ENCODE assay signal across 22 cellular contexts in the genomic region with DNA sequence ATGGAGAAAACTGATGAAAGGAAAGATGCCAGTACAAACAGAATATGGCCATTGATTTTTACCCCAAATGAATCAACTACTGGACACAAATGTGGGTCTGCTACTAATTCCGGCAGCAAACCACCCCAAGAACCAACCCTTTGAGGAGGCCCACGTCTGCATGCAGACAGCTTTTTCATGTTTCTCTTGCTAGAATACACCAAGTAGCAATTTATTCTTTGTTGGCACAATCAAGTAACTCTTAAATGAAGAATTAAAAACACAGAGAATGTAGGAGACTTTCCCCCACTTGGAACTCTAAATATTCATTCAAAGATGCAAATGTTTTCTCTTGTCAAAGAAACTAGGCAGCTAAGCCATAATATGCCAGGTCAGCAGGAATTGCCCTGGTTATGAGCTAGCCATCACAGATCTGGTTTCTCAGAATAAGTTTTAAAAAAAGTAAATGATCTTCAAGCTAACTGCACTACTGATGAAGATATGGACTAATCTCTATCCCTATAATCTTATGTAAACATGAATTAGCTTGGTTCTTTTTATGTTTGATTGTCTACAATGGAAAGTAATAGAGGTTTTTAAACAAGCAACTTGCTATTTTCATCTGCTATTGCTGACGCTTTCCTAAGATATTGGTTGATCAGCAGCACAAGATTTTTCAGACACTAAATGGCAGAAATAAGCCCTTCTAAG.
A peak's percentile ranks its signal among the peaks of the same experiment; 100 is the strongest.
DNase-seq lines count a peak whose midpoint lies in the region; ATAC-seq, FAIRE-seq and TF ChIP-seq lines count a peak whose summit lies in the region.
"Had no signal": no experiment of that assay in that cellular context is flagged by ENCODE, and none has a peak within 500 bp of the region (broad histone marks: within the 10 kb centered on the region; RNA-seq: fewer than 3 reads in every experiment).

No MANE protein-coding gene starts in this region.

- no peak overlapping the region for H3K14ac ChIP-seq in H1 (ENCODE audit: insufficient read length)

- no peak for TF ChIP-seq CTCF in H1 (IDR thresholded peaks at IDR 0.05; ENCODE audit: control extremely low read depth in 1 of 3, insufficient read depth in 1 of 3, low read depth in 1 of 3, low read length in 3 of 3)

- H3K23ac ChIP-seq in H1 (ENCODE audit: insufficient read length): no peak overlapping the region

- H3K4me1 ChIP-seq in H1 (replicated peaks in 1 of 4; ENCODE audit: control insufficient read depth in 3 of 4, insufficient read depth in 4 of 4, low read length in 3 of 4): peaks cover 0 to 6% (median 2%) of the 10 kb centered on the region in 4 experiments; a peak in 3 of 7 replicates
- H3K4me1 ChIP-seq: Peyer's patch, SJCRH30 had no signal

- no peaks in the 10 kb centered on the region for H3K27me3 Mint-ChIP-seq in activated naive CD8-positive, alpha-beta T cell
- no peaks in the 10 kb centered on the region for H3K27me3 Mint-ChIP-seq in activated naive CD8-positive, alpha-beta T cell treated with anti-CD3 and anti-CD28 coated beads, Interleukin-2, amount 50 U/mL, for 24 hours

- no peaks in the 10 kb centered on the region for H3K27me3 ChIP-seq in H1 (replicated peaks in 1 of 4; ENCODE audit: control insufficient read depth in 3 of 4, extremely low read depth in 1 of 4, insufficient read depth in 3 of 4, low read length in 3 of 4)
- H3K27me3 ChIP-seq: MG63, Peyer's patch, SJCRH30 had no signal

- TF ChIP-seq RAD21 in H1 (IDR thresholded peaks at IDR 0.05 in 1 of 2, conservative IDR thresholded peaks at IDR 0.05 in 1 of 2; ENCODE audit: low read depth in 2 of 2, low read length in 2 of 2): no peak

- no peak overlapping the region for H4K91ac ChIP-seq in H1 (replicated peaks; ENCODE audit: insufficient read length, low read length)

- no peak overlapping the region for H3K18ac ChIP-seq in H1 (ENCODE audit: extremely low read depth, low read length)

- no peak for TF ChIP-seq EP300 in H1 (IDR thresholded peaks at IDR 0.05; ENCODE audit: borderline replicate concordance in 1 of 2, low read depth in 2 of 2, low read length in 2 of 2)

- peak overlapping the region; percentile 51 for H3K27ac Mint-ChIP-seq in activated naive CD8-positive, alpha-beta T cell
- no peak overlapping the region for H3K27ac Mint-ChIP-seq in activated naive CD8-positive, alpha-beta T cell treated with anti-CD3 and anti-CD28 coated beads, Interleukin-2, amount 50 U/mL, for 24 hours

- H3K23me2 ChIP-seq in H1 (ENCODE audit: low read depth, low read length): no peaks in the 10 kb centered on the region

- H3K4me2 ChIP-seq in H1 (ENCODE audit: insufficient read depth in 1 of 2, low read depth in 2 of 2, low read length in 2 of 2): no peak overlapping the region

- no peaks in the 10 kb centered on the region for H4K20me1 ChIP-seq in H1 (replicated peaks in 1 of 2; ENCODE audit: control insufficient read depth in 1 of 2, insufficient read depth in 2 of 2, low read length in 2 of 2)

- H3K27ac ChIP-seq in H1 (ENCODE audit: low read depth, low read length): no peak overlapping the region
- H3K27ac ChIP-seq: 22Rv1, C4-2B, Peyer's patch, SJCRH30 had no signal

- no peak overlapping the region for H3K4ac ChIP-seq in H1 (replicated peaks; ENCODE audit: insufficient read length, low read depth, low read length)

- H2BK15ac ChIP-seq in H1 (ENCODE audit: low read length): no peak overlapping the region

- POLR2A ChIA-PET in H1 (lab: Charles Lee; ENCODE audit: partially characterized antibody): no interaction called here

- no peak for TF ChIP-seq POLR2A in H1 (IDR thresholded peaks at IDR 0.05; ENCODE audit: control extremely low read depth in 1 of 2, low read depth in 2 of 2, low read length in 2 of 2)

- H2AFZ ChIP-seq in H1 (ENCODE audit: low read length): no peak overlapping the region

- H2BK12ac ChIP-seq in H1 (ENCODE audit: low read depth, low read length): no peak overlapping the region

- H3K4me3 ChIP-seq in H1 (ENCODE audit: extremely low read depth in 1 of 4, insufficient read depth in 2 of 4, low read depth in 3 of 4, low read length in 4 of 4): no peak overlapping the region
- H3K4me3 ChIP-seq: MG63, Peyer's patch, SJCRH30 had no signal

- H3K9me3 ChIP-seq in H1 (ENCODE audit: insufficient read depth in 2 of 2, low read depth in 1 of 2, low read length in 1 of 2): no peaks in the 10 kb centered on the region
- H3K9me3 ChIP-seq: MG63, Peyer's patch, SJCRH30 had no signal

- no peak overlapping the region for H3K9ac ChIP-seq in H1 (replicated peaks in 1 of 4; ENCODE audit: extremely low read depth in 1 of 4, low read depth in 3 of 4, low read length in 3 of 4)

- DNase-seq in activated naive CD8-positive, alpha-beta T cell treated with anti-CD3 and anti-CD28 coated beads, Interleukin-2, amount 50 U/mL, for 24 hours: no peak
- DNase-seq in H1 (ENCODE audit: low read depth in 1 of 2, low spot score in 2 of 2) (no peak), medulla oblongata (ENCODE audit: extremely low spot score) (peak; percentile 26), superior temporal gyrus (ENCODE audit: extremely low spot score) (peak; percentile 58), DMS153 (lab: John Stamatoyannopoulos, UW) (no peak), NCI-H2081 (lab: John Stamatoyannopoulos, UW) (no peak)
- DNase-seq: DMS79 treated with DMSO at 0.1 percent for 48 hours, H9, Kasumi-1, MG63, NCI-H1092, NCI-H1436, NCI-H187 treated with DMSO at 0.1 percent for 48 hours, NCI-H2227 treated with DMSO at 0.1 percent for 48 hours, NCI-H510A, NCI-H748 treated with DMSO at 0.1 percent for 48 hours, Peyer's patch, SJCRH30 had no signal

- 87% methylated on average over 3 of the region's 3 CpGs; no CpG with 5 or more reads in 1 of the 2 experiments for WGBS in H1 (ENCODE audit: extremely low coverage in 1 of 2, insufficient coverage in 1 of 2, insufficient read length in 1 of 2, insufficient replicate concordance in 2 of 2, low coverage in 1 of 2, low lambda C conversion rate in 2 of 2, missing lambda C conversion rate in 1 of 2), 2 experiments

- no peaks in the 10 kb centered on the region for H3K36me3 ChIP-seq in H1 (ENCODE audit: control insufficient read depth in 2 of 4, insufficient read depth in 4 of 4, low read length in 3 of 4)
- H3K36me3 ChIP-seq: MG63, SJCRH30 had no signal

- ATAC-seq in activated naive CD8-positive, alpha-beta T cell treated with anti-CD3 and anti-CD28 coated beads, Interleukin-2, amount 50 U/mL, for 24 hours: no peak
- ATAC-seq in HG02759 (IDR thresholded peaks at IDR 0.05; ENCODE audit: unreplicated experiment): no peak

- FAIRE-seq in H1 (lab: Jason Lieb, UNC): no peak

- peaks cover 13% of the 10 kb centered on the region for H3K4me1 Mint-ChIP-seq in activated naive CD8-positive, alpha-beta T cell (ENCODE audit: low read depth)
- peaks cover 4% of the 10 kb centered on the region for H3K4me1 Mint-ChIP-seq in activated naive CD8-positive, alpha-beta T cell treated with anti-CD3 and anti-CD28 coated beads, Interleukin-2, amount 50 U/mL, for 24 hours

- H3K79me2 ChIP-seq in H1 (ENCODE audit: control insufficient read depth in 1 of 2, insufficient read depth in 2 of 2, low read length in 2 of 2): no peaks in the 10 kb centered on the region

- no peak overlapping the region for H4K8ac ChIP-seq in H1 (ENCODE audit: extremely low read depth, insufficient read depth, low read length)

- H3K56ac ChIP-seq in H1 (replicated peaks; ENCODE audit: insufficient read length, low read depth, low read length): no peak overlapping the region

- H2BK5ac ChIP-seq in H1 (ENCODE audit: low read depth, low read length): no peak overlapping the region

- no peak overlapping the region for H3K4me3 Mint-ChIP-seq in activated naive CD8-positive, alpha-beta T cell
- H3K4me3 Mint-ChIP-seq in activated naive CD8-positive, alpha-beta T cell treated with anti-CD3 and anti-CD28 coated beads, Interleukin-2, amount 50 U/mL, for 24 hours: no peak overlapping the region
- H3K4me3 Mint-ChIP-seq: H9 had no signal

- CTCF ChIA-PET in H1 (lab: Charles Lee; ENCODE audit: partially characterized antibody): no interaction called here

- no peak overlapping the region for H2BK20ac ChIP-seq in H1 (ENCODE audit: low read length)

- H3K9me3 Mint-ChIP-seq in activated naive CD8-positive, alpha-beta T cell (ENCODE audit: low read depth): no peaks in the 10 kb centered on the region
- no peaks in the 10 kb centered on the region for H3K9me3 Mint-ChIP-seq in activated naive CD8-positive, alpha-beta T cell treated with anti-CD3 and anti-CD28 coated beads, Interleukin-2, amount 50 U/mL, for 24 hours
- H3K9me3 Mint-ChIP-seq: H9 had no signal

- H4K5ac ChIP-seq in H1 (ENCODE audit: insufficient read length, low read depth, low read length): no peak overlapping the region

- no peak overlapping the region for H2AK5ac ChIP-seq in H1 (ENCODE audit: low read depth, low read length)

- H2BK120ac ChIP-seq in H1 (replicated peaks; ENCODE audit: low read depth, low read length): no peak overlapping the region

- peaks cover 23% of the 10 kb centered on the region for H3K36me3 Mint-ChIP-seq in activated naive CD8-positive, alpha-beta T cell
- peaks cover 7% of the 10 kb centered on the region for H3K36me3 Mint-ChIP-seq in activated naive CD8-positive, alpha-beta T cell treated with anti-CD3 and anti-CD28 coated beads, Interleukin-2, amount 50 U/mL, for 24 hours (ENCODE audit: low read depth)

- H3K79me1 ChIP-seq in H1 (ENCODE audit: low read depth, low read length): no peaks in the 10 kb centered on the region

TF ChIP-seq in H1, 55 proteins besides CTCF, POLR2A, EP300 and RAD21:
- TF ChIP-seq MAFK (IDR thresholded peaks at IDR 0.05; ENCODE audit: low read depth, low read length) (peak; percentile 91), SUZ12 (IDR thresholded peaks at IDR 0.05; ENCODE audit: low read length) (no peak), TAF7 (optimal IDR thresholded peaks at IDR 0.05; ENCODE audit: borderline replicate concordance, low read depth, low read length) (no peak)

Comparison
In these comparisons a context has a peak if more than half of its experiments do, and no peak if none do; other contexts are left out.
1. DNase-seq: peak in medulla oblongata (single experiment) and superior temporal gyrus (single experiment); none in activated naive CD8-positive, alpha-beta T cell treated with anti-CD3 and anti-CD28 coated beads, Interleukin-2, amount 50 U/mL, for 24 hours (single experiment), H1 (0 of 2), DMS153 (single experiment) and NCI-H2081 (0 of 2).